In the genomic region with DNA sequence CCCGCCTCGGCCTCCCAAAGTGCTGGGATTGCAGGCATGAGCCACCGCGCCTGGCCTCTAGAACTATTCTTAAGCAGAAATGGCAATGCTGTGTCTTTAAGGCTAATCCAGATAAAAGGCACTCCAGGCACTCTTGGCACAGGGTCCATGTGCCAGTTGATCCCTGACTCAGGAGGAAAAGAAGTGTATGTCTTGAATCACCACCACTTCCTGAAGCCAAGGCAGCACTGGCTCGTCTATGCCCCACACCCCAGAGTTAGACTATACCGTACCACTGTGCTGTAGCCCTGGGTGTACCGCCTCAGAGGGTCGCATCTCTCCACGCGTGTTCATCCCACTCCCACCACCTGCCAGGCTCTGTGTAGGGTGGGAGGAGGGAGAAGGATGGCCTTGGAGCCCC, we compare ENCODE assay signal across 15 cellular contexts. TPM values are rescaled to one million over a fixed set of nuclear protein-coding genes. Genes with fewer than 3 reads are reported as not detected.
DNase-seq lines count a peak whose midpoint lies in the region; ATAC-seq and TF ChIP-seq lines count a peak whose summit lies in the region.
"Had no signal": no experiment of that assay in that cellular context is flagged by ENCODE, and none has a peak within 500 bp of the region (broad histone marks: within the 10 kb centered on the region; RNA-seq: fewer than 3 reads in every experiment).

No MANE protein-coding gene starts in this region.

- peak overlapping the region; percentile 10 for H3K4me2 ChIP-seq in osteoblast (ENCODE audit: insufficient read depth, low read length)

- H3K9ac ChIP-seq in duodenal mucosa (ENCODE audit: low read depth in 1 of 2, low read length in 2 of 2) = no peak overlapping the region
- H3K9ac ChIP-seq: parathyroid adenoma had no signal

- ATAC-seq in HG02885 (IDR thresholded peaks at IDR 0.05; ENCODE audit: poor library complexity, unreplicated experiment) = no peak
- no peak for ATAC-seq in HG03280 (IDR thresholded peaks at IDR 0.05; ENCODE audit: unreplicated experiment)

- H3K4me1 ChIP-seq in duodenal mucosa (ENCODE audit: control insufficient read depth in 1 of 2, insufficient read depth in 2 of 2, low read length in 2 of 2) = peaks cover 86% of the 10 kb centered on the region in 2 donors
- peaks cover 40% of the 10 kb centered on the region for H3K4me1 ChIP-seq in osteoblast (ENCODE audit: insufficient read depth, low read length)
- H3K4me1 ChIP-seq: BE2C, parathyroid adenoma had no signal

- no peaks in the 10 kb centered on the region for H4K20me1 ChIP-seq in osteoblast (ENCODE audit: insufficient read depth, low read length)

- H3K4me3 ChIP-seq in duodenal mucosa (ENCODE audit: low read depth in 1 of 2, low read length in 2 of 2) (peak overlapping the region; percentile 21 to 48), osteoblast (ENCODE audit: insufficient read depth, low read length) (no peak overlapping the region)

- TF ChIP-seq CTCF in osteoblast (IDR thresholded peaks at IDR 0.05; ENCODE audit: extremely low read depth, low read depth, low read length) = no peak

- H3K79me2 ChIP-seq in osteoblast (ENCODE audit: insufficient read depth, low read length) = no peaks in the 10 kb centered on the region
- H3K79me2 ChIP-seq: parathyroid adenoma had no signal

- H3K27ac ChIP-seq in duodenal mucosa (ENCODE audit: low read depth, low read length) = peak overlapping the region; percentile 55
- H3K27ac ChIP-seq in osteoblast (ENCODE audit: low read depth, low read length) = no peak overlapping the region
- H3K27ac ChIP-seq: parathyroid adenoma, VCaP had no signal

- H2AFZ ChIP-seq in osteoblast (ENCODE audit: low read length) = peak overlapping the region; percentile 56
- H2AFZ ChIP-seq: parathyroid adenoma had no signal

- H3K27me3 ChIP-seq in duodenal mucosa (ENCODE audit: control insufficient read depth in 1 of 2, insufficient read depth in 2 of 2, low read length in 2 of 2) (peaks cover 0 to 9% of the 10 kb centered on the region in 2 donors), osteoblast (ENCODE audit: insufficient read depth, low read length) (no peaks in the 10 kb centered on the region)
- H3K27me3 ChIP-seq: BE2C had no signal

- DNase-seq in D341Med (ENCODE audit: low spot score) (peak; percentile 74), NCI-H524 treated with DMSO at 0.1 percent for 48 hours (lab: John Stamatoyannopoulos, UW) (peak; percentile 65), osteoblast (ENCODE audit: insufficient read length, low spot score, missing footprints) (peak; percentile 92), SKM-1 treated with dmso at 0.1 percent for 144 hours (lab: John Stamatoyannopoulos, UW; ENCODE audit: unreplicated experiment) (no peak)
- no peak for DNase-seq in NK-92 treated with Interleukin-12 subunit alpha and Interleukin-12 subunit beta, amount 100 ng/mL, for 24 hours (lab: John Stamatoyannopoulos, UW)
- DNase-seq: activated effector memory CD4-positive, alpha-beta T cell treated with anti-CD3 and anti-CD28 coated beads, Interleukin-2, amount 50 U/mL, for 16 hours; BE2C; head of caudate nucleus; MM.1S; stimulated activated CD4-positive, alpha-beta T cell treated with anti-CD3 and anti-CD28 coated beads, Interleukin-12 subunit alpha, Interleukin-12 subunit beta, amount 100 ng/mL, for 4 hours had no signal

- H3K9me3 ChIP-seq in duodenal mucosa (ENCODE audit: control insufficient read depth in 1 of 2, low read length in 2 of 2) (no peaks in the 10 kb centered on the region), osteoblast (ENCODE audit: low read depth, low read length) (no peaks in the 10 kb centered on the region)
- H3K9me3 ChIP-seq: BE2C had no signal

- no peaks in the 10 kb centered on the region for H3K36me3 ChIP-seq in duodenal mucosa (ENCODE audit: control insufficient read depth in 1 of 2, insufficient read depth in 2 of 2, low read length in 2 of 2)
- no peaks in the 10 kb centered on the region for H3K36me3 ChIP-seq in osteoblast (ENCODE audit: insufficient read depth, low read length)
- H3K36me3 ChIP-seq: BE2C had no signal

RNA-seq across cellular contexts. Expression of gene TNFRSF11A, which starts 9.0 kb away (rescaled TPM):
- total RNA-seq in osteoblast = under 0.01 TPM in 2 replicates

Comparison
In these comparisons a context has a peak if more than half of its experiments do, and no peak if none do; other contexts are left out.
1. DNase-seq: peak in D341Med (single experiment), NCI-H524 treated with DMSO at 0.1 percent for 48 hours (single experiment) and osteoblast (single experiment); none in SKM-1 treated with dmso at 0.1 percent for 144 hours (single experiment) and NK-92 treated with Interleukin-12 subunit alpha and Interleukin-12 subunit beta, amount 100 ng/mL, for 24 hours (single experiment).